Comparison of ENCODE assay signal across 15 cellular contexts in genomic region chr17:49076575-49077384, GRCh38. TPM values are rescaled to one million over a fixed set of nuclear protein-coding genes. Genes with fewer than 3 reads are reported as not detected.
DNase-seq lines count a peak whose midpoint lies in the region; ATAC-seq and TF ChIP-seq lines count a peak whose summit lies in the region.
"Had no signal": no experiment of that assay in that cellular context is flagged by ENCODE, and none has a peak within 500 bp of the region (broad histone marks: within the 10 kb centered on the region; RNA-seq: fewer than 3 reads in every experiment).

No MANE protein-coding gene starts in this region.

- peak overlapping the region; percentile 79 for H3K27ac Mint-ChIP-seq in chondrocyte (ENCODE audit: unreplicated experiment)
- no peak overlapping the region for H3K27ac Mint-ChIP-seq in natural killer cell treated with Interleukin-12 subunit alpha and Interleukin-12 subunit beta and Interleukin-15 and Interleukin-18, amount 100 ng/mL, for 72 hours
- H3K27ac Mint-ChIP-seq: nephron; T-helper 1 cell treated with Interleukin-12 subunit alpha and Interleukin-12 subunit beta and Interleukin-4 antibody, amounts not matched to agents 30 μg/mL and 1 μg/mL, for 36 hours had no signal

- intact Hi-C loops in PC-3 (cut with micrococcal nuclease) = no loop called here

- H3K9me3 Mint-ChIP-seq in chondrocyte (ENCODE audit: low read depth) = peaks cover 5% of the 10 kb centered on the region
- no peaks in the 10 kb centered on the region for H3K9me3 Mint-ChIP-seq in natural killer cell treated with Interleukin-12 subunit alpha and Interleukin-12 subunit beta and Interleukin-15 and Interleukin-18, amount 100 ng/mL, for 72 hours
- H3K9me3 Mint-ChIP-seq: T-helper 1 cell treated with Interleukin-12 subunit alpha and Interleukin-12 subunit beta and Interleukin-4 antibody, amounts not matched to agents 30 μg/mL and 1 μg/mL, for 36 hours had no signal

- CTCF ChIA-PET in PC-3 (lab: Charles Lee) = no interaction called here

- H4K20me1 ChIP-seq in PC-3 (ENCODE audit: low read length) = no peaks in the 10 kb centered on the region

- peak; percentile 99 for ATAC-seq in PC-3
- no peak for ATAC-seq in natural killer cell treated with Interleukin-12 subunit alpha and Interleukin-12 subunit beta and Interleukin-15 and Interleukin-18, amount 100 ng/mL, for 72 hours
- ATAC-seq in GM21526 (IDR thresholded peaks at IDR 0.05; ENCODE audit: low FRiP score, unreplicated experiment) = no peak
- no peak for ATAC-seq in GM21367 (IDR thresholded peaks at IDR 0.05; ENCODE audit: unreplicated experiment)

- peaks cover 10% of the 10 kb centered on the region for H3K4me1 Mint-ChIP-seq in chondrocyte (ENCODE audit: low read depth)
- H3K4me1 Mint-ChIP-seq in natural killer cell treated with Interleukin-12 subunit alpha and Interleukin-12 subunit beta and Interleukin-15 and Interleukin-18, amount 100 ng/mL, for 72 hours (ENCODE audit: low read depth in 2 of 2) = no peaks in the 10 kb centered on the region
- H3K4me1 Mint-ChIP-seq: nephron had no signal

- H3K27me3 ChIP-seq in PC-3 (ENCODE audit: low read length) = no peaks in the 10 kb centered on the region
- no peaks in the 10 kb centered on the region for H3K27me3 ChIP-seq in neuron (ENCODE audit: insufficient read depth, low read length)

- no peaks in the 10 kb centered on the region for H3K36me3 Mint-ChIP-seq in chondrocyte (ENCODE audit: low read depth)
- H3K36me3 Mint-ChIP-seq in natural killer cell treated with Interleukin-12 subunit alpha and Interleukin-12 subunit beta and Interleukin-15 and Interleukin-18, amount 100 ng/mL, for 72 hours = no peaks in the 10 kb centered on the region

- no peaks in the 10 kb centered on the region for H3K36me3 ChIP-seq in PC-3 (ENCODE audit: low read depth, low read length)
- no peaks in the 10 kb centered on the region for H3K36me3 ChIP-seq in neuron (ENCODE audit: insufficient read depth, low read length)

- no peaks in the 10 kb centered on the region for H3F3A ChIP-seq in PC-3 (ENCODE audit: low read length, unreplicated experiment)

- H3K9ac ChIP-seq in PC-3 (ENCODE audit: low read length) = no peak overlapping the region

- DNase-seq in EH (ENCODE audit: low read depth) (peak; percentile 94), PC-3 (peak; percentile 97), chondrocyte (ENCODE audit: low spot score) (no peak), NCI-H446 (lab: John Stamatoyannopoulos, UW) (no peak)
- no peak for DNase-seq in natural killer cell treated with Interleukin-12 subunit alpha and Interleukin-12 subunit beta and Interleukin-15 and Interleukin-18, amount 100 ng/mL, for 72 hours (ENCODE audit: low spot score)
- DNase-seq: activated CD4-positive, alpha-beta T cell treated with anti-CD3 and anti-CD28 coated beads, Interleukin-2, amount 50 U/mL, for 4 hours; activated effector memory CD4-positive, alpha-beta T cell treated with anti-CD3 and anti-CD28 coated beads, Interleukin-2, amount 50 U/mL, for 16 hours; Karpas-422; NCI-H2171 treated with DMSO at 0.1 percent for 48 hours had no signal

- H3K27me3 Mint-ChIP-seq in chondrocyte (ENCODE audit: low read depth) = peaks cover 6% of the 10 kb centered on the region
- H3K27me3 Mint-ChIP-seq in natural killer cell treated with Interleukin-12 subunit alpha and Interleukin-12 subunit beta and Interleukin-15 and Interleukin-18, amount 100 ng/mL, for 72 hours = peaks cover 15 to 22% of the 10 kb centered on the region in 2 donors

- H3K9me2 ChIP-seq in PC-3 (replicated peaks; ENCODE audit: low read length) = no peaks in the 10 kb centered on the region

- no peak overlapping the region for H3K4me3 Mint-ChIP-seq in chondrocyte (ENCODE audit: unreplicated experiment)
- no peak overlapping the region for H3K4me3 Mint-ChIP-seq in natural killer cell treated with Interleukin-12 subunit alpha and Interleukin-12 subunit beta and Interleukin-15 and Interleukin-18, amount 100 ng/mL, for 72 hours
- H3K4me3 Mint-ChIP-seq: nephron; T-helper 1 cell treated with Interleukin-12 subunit alpha and Interleukin-12 subunit beta and Interleukin-4 antibody, amounts not matched to agents 30 μg/mL and 1 μg/mL, for 36 hours had no signal

- POLR2A ChIA-PET in PC-3 (lab: Charles Lee; ENCODE audit: unreplicated experiment) = no interaction called here

- BruUV-seq in PC-3 (replicated peaks; lab: Mats Ljungman, UMichigan) = no TSS peak

- H3K4me3 ChIP-seq in PC-3 (ENCODE audit: low read length) = peak overlapping the region; percentile 6; the same call in 1 of the 2 replicates
- H3K4me3 ChIP-seq in neuron (ENCODE audit: low read length) = no peak overlapping the region
- H3K4me3 ChIP-seq: skin epidermis had no signal

- H3K27ac ChIP-seq in PC-3 (ENCODE audit: low read length) = peak overlapping the region; percentile 68
- H3K27ac ChIP-seq: skin epidermis had no signal

- H2AFZ ChIP-seq in PC-3 (ENCODE audit: low read length) (peak overlapping the region; percentile 46), neuron (ENCODE audit: low read depth, low read length) (peak overlapping the region; percentile 40)

- peak overlapping the region; percentile 39 for H3K4me2 ChIP-seq in PC-3 (ENCODE audit: low read length)

- H3K4me1 ChIP-seq in PC-3 (ENCODE audit: insufficient read depth, low read length) (peaks cover 25% of the 10 kb centered on the region), neuron (ENCODE audit: insufficient read depth, low read length) (peaks cover 7% of the 10 kb centered on the region)

- no peaks in the 10 kb centered on the region for H3K79me2 ChIP-seq in PC-3 (ENCODE audit: low read length)

- H3K9me3 ChIP-seq in PC-3 (ENCODE audit: low read length) (no peaks in the 10 kb centered on the region), neuron (ENCODE audit: low read length) (no peaks in the 10 kb centered on the region)

- TF ChIP-seq CTCF in PC-3 (conservative IDR thresholded peaks at IDR 0.05; ENCODE audit: low read depth, low read length) = no peak
- TF ChIP-seq CTCF in chondrocyte (IDR thresholded peaks at IDR 0.05) = no peak

RNA-seq across cellular contexts. Expression of gene B4GALNT2, which starts 55.8 kb away (rescaled TPM):
- 0.06 and 0.29 TPM in 2 replicates for total RNA-seq in PC-3 (2014; rRNA removed)
- total RNA-seq in chondrocyte = 0.07 TPM in 1 of 3 replicates, not detected in the others
- total RNA-seq in natural killer cell treated with Interleukin-12 subunit alpha and Interleukin-12 subunit beta and Interleukin-15 and Interleukin-18, amount 100 ng/mL, for 72 hours = not detected

Comparison
In these comparisons a context has a peak if more than half of its experiments do, and no peak if none do; other contexts are left out.
1. DNase-seq: peak in EH (single experiment) and PC-3 (single experiment); none in chondrocyte (single experiment), natural killer cell treated with Interleukin-12 subunit alpha and Interleukin-12 subunit beta and Interleukin-15 and Interleukin-18, amount 100 ng/mL, for 72 hours (single experiment) and NCI-H446 (0 of 2).